1 cellular context compared by ENCODE assay signal in the genomic region with DNA sequence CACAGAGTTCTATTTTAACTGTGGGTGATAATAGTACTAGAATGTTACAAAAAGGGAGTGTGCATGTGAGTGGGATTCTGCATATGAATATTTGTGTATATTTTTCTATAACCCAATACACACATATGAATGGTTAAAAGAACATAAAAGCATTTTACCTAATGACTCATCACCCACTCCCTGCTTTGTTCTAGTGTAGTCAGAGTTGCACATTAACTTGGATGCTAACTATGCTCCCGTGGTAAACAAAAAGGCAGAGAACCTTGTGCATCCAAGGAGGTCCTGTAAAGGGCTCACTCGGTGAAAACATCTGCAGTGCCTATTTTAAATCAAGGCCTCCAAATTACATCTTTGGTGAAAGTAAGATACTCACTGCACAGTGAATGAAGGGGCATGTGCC.
TF ChIP-seq lines count a peak whose summit lies in the region.

No MANE protein-coding gene starts in this region.

TF ChIP-seq in HepG2, 621 proteins besides CTCF, POLR2A, EP300 and RAD21 (continued from another document):
- TF ChIP-seq, protein P1, sequence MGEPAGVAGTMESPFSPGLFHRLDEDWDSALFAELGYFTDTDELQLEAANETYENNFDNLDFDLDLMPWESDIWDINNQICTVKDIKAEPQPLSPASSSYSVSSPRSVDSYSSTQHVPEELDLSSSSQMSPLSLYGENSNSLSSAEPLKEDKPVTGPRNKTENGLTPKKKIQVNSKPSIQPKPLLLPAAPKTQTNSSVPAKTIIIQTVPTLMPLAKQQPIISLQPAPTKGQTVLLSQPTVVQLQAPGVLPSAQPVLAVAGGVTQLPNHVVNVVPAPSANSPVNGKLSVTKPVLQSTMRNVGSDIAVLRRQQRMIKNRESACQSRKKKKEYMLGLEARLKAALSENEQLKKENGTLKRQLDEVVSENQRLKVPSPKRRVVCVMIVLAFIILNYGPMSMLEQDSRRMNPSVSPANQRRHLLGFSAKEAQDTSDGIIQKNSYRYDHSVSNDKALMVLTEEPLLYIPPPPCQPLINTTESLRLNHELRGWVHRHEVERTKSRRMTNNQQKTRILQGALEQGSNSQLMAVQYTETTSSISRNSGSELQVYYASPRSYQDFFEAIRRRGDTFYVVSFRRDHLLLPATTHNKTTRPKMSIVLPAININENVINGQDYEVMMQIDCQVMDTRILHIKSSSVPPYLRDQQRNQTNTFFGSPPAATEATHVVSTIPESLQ (CRISPR knock-in tag; conservative IDR thresholded peaks at IDR 0.05), result no peak
- TF ChIP-seq SMAD9 (CRISPR knock-in tag; IDR thresholded peaks at IDR 0.05) (no peak), KDM5B (CRISPR knock-in tag; IDR thresholded peaks at IDR 0.05; ENCODE audit: borderline replicate concordance) (no peak), ZNF567 (CRISPR knock-in tag; IDR thresholded peaks at IDR 0.05; ENCODE audit: borderline replicate concordance) (no peak), KDM5A (IDR thresholded peaks at IDR 0.05; ENCODE audit: borderline replicate concordance, low read length) (no peak)
- TF ChIP-seq, protein P2, sequence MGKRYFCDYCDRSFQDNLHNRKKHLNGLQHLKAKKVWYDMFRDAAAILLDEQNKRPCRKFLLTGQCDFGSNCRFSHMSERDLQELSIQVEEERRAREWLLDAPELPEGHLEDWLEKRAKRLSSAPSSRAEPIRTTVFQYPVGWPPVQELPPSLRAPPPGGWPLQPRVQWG (CRISPR knock-in tag; IDR thresholded peaks at IDR 0.05; ENCODE audit: borderline replicate concordance, low read depth), result no peak
